In the genomic region with DNA sequence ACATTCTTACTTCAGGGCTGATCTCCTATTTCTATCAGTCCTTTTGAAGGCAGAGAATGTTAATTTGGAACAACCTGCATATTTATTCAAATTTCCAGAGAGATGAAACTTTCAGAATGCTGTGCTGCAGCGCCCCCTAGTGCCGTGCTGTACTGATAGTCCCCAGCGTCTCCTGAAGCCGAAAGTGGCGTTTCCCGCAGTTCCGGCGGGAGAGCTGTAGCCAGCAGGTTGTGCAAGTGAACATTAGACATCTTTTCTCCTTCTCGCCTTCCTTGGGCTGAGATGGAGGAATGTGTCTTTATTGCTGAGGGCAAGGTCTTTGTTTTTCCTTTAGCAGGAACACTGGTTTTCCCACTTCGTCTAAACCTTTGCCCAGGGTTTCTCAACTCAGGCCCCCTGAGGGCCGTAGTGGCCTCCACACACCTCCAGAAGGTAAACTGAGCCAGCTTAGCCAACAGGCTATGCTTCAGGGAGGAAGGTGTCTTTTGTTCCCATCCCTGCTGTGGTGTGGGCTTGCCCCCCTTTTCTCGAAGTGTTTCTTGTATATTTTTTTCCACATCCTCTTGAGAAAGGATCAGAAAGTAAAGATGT, we compare ENCODE assay signal across 8 cellular contexts. TPM values are rescaled to one million over a fixed set of nuclear protein-coding genes. Genes with fewer than 3 reads are reported as not detected.
DNase-seq lines count a peak whose midpoint lies in the region; ATAC-seq and TF ChIP-seq lines count a peak whose summit lies in the region.

No MANE protein-coding gene starts in this region.

- TF ChIP-seq CTCF in GM10248 (IDR thresholded peaks at IDR 0.05; ENCODE audit: control extremely low read depth, extremely low read depth, low read depth, missing control alignments) (peak; percentile 86), OCI-LY7 (conservative IDR thresholded peaks at IDR 0.05; ENCODE audit: low read length) (peak; percentile 100), mucosa of descending colon (IDR thresholded peaks at IDR 0.05) (peak; percentile 78)

- peak overlapping the region; percentile 89 for H3K4me2 ChIP-seq in OCI-LY7 (ENCODE audit: low read length)

- H3K4me1 ChIP-seq in OCI-LY7 (ENCODE audit: insufficient read depth, low read length, poor library complexity, severe bottlenecking) (peaks cover 80% of the 10 kb centered on the region), mucosa of descending colon (ENCODE audit: low read depth) (peaks cover 50% of the 10 kb centered on the region)

- peak; percentile 92 for ATAC-seq in mucosa of descending colon
- ATAC-seq in HG03460 (IDR thresholded peaks at IDR 0.05; ENCODE audit: unreplicated experiment) = no peak

- H3K36me3 ChIP-seq in OCI-LY7 (ENCODE audit: insufficient read depth, low read length) (peaks cover 13% of the 10 kb centered on the region), mucosa of descending colon (ENCODE audit: low read depth) (no peaks in the 10 kb centered on the region)

- peak overlapping the region; percentile 57 for H3K4me3 ChIP-seq in OCI-LY7 (ENCODE audit: low read depth, low read length, poor library complexity, severe bottlenecking)
- no peak overlapping the region for H3K4me3 ChIP-seq in mucosa of descending colon

- no TSS peak for BruUV-seq in OCI-LY7 (replicated peaks; lab: Mats Ljungman, UMichigan)

- H3K9me3 ChIP-seq in OCI-LY7 (ENCODE audit: low read length) (no peaks in the 10 kb centered on the region), mucosa of descending colon (no peaks in the 10 kb centered on the region)

- no peak overlapping the region for H2AFZ ChIP-seq in OCI-LY7 (ENCODE audit: low read length)

- TF ChIP-seq POLR2A in erythroblast (IDR thresholded peaks at IDR 0.05; ENCODE audit: low read length) = no peak

- H3K27ac ChIP-seq in OCI-LY7 (ENCODE audit: low read depth, low read length, poor library complexity, severe bottlenecking) = peak overlapping the region; percentile 56

- H3K9me2 ChIP-seq in OCI-LY7 (ENCODE audit: insufficient read depth, low read length) = no peaks in the 10 kb centered on the region

- H4K20me1 ChIP-seq in OCI-LY7 (ENCODE audit: insufficient read depth, low read length) = peaks cover 56% of the 10 kb centered on the region

- H3K79me2 ChIP-seq in OCI-LY7 (ENCODE audit: insufficient read depth, low read depth, low read length) = peaks cover 100% of the 10 kb centered on the region

- CTCF ChIA-PET in GM10248 (lab: Yijun Ruan, JAX) (interaction anchor here (0.6 to 12.1 kb wide), 58 partner anchors 12 to 608 kb away, joined by 3 to 202 read pairs (median 4); a partner anchor contains a TSS), OCI-LY7 (lab: Charles Lee; ENCODE audit: unreplicated experiment) (interaction anchor here (0.6 to 2.6 kb wide), 9 partner anchors 13 to 215 kb away, joined by 3 to 17 read pairs (median 4); no protein-coding TSS in a partner anchor)

- intact Hi-C loops in OCI-LY7 (cut with micrococcal nuclease; ENCODE audit: unreplicated experiment) (loop anchor here (1.0 to 2.0 kb wide), 4 partner anchors 25 to 215 kb away; no protein-coding TSS in a partner anchor), mucosa of descending colon (cut with DNase I, micrococcal nuclease) (loop anchor here in 1 of 2 donors (5.0 to 10.0 kb wide), 3 partner anchors 54 to 211 kb away; no protein-coding TSS in a partner anchor)

- POLR2A ChIA-PET in GM10248 (lab: Yijun Ruan, JAX) (no interaction called here), OCI-LY7 (lab: Charles Lee) (interaction anchor here (0.7 to 2.9 kb wide), 3 partner anchors 13 to 62 kb away, joined by 3 to 19 read pairs (median 5); no protein-coding TSS in a partner anchor)

- DNase-seq in GM10248 (ENCODE audit: extremely low spot score) = peak; percentile 54
- peak; percentile 95 for DNase-seq in HT-29 (ENCODE audit: low spot score)
- DNase-seq in OCI-LY7 (ENCODE audit: low spot score) = peak; percentile 84
- DNase-seq in activated T-cell treated with anti-CD3 and anti-CD28 coated beads for 4 hours = peak; percentile 74
- peak; percentile 81 to 92 for DNase-seq in erythroblast (lab: John Stamatoyannopoulos, UW)
- peak; percentile 92 to 98 (median 92) for DNase-seq in mucosa of descending colon
- DNase-seq in stimulated activated CD8-positive, alpha-beta memory T cell treated with anti-CD3 and anti-CD28 coated beads, Interleukin-2, amount 100 ng/mL, for 48 hours (ENCODE audit: low read depth in 2 of 2) = peak; percentile 66 to 74

RNA-seq across cellular contexts. Expression of a gene that starts 26.4 kb away (rescaled TPM):
- total RNA-seq in HT-29 (2014; rRNA removed; shearing (Covaris generic)) = 53.9 and 58.2 TPM in 2 replicates
- total RNA-seq in OCI-LY7 (2014; rRNA removed; shearing (Covaris generic)) = 65.9 and 69.8 TPM in 2 replicates
- total RNA-seq in OCI-LY7 (2022) (134 and 135 TPM in 2 replicates), mucosa of descending colon (10 to 100 TPM; 65.1 to 76.9 (median 72.4) TPM)
